ENCODE assay signal across 28 cellular contexts in the genomic region with DNA sequence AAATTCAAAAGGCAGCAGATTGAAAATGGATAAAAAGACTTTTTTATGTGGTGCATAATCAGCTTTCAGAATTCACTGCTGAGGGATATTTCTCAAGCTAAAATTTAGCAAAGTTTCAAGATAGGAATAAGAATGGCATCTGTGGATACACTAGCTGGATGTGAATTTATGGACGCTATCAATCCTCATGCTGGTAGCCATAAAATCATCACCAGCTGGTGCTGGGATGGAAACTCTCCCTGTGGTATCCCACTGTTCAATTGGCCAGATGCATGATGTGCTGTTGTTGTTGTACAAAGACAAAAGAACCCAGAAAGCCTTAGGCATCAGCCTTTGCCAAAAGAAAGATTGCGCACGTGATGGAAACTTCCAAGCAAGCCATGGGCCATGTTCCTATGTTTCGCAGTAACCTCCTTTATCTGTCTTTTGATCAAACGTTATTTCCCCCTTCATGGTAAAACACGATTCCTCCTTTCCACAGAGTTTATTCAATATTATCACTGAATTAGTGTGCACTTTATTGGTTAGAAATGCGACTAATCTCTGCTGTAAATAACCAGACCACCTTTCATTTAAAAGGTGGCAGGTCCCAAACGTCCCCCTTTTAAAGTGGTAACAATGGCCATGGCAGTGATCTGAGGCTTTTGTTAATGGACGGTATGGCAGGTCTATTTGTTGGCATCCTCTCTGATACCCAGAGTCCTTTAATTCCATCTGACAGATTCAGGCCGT.
DNase-seq lines count a peak whose midpoint lies in the region; ATAC-seq and TF ChIP-seq lines count a peak whose summit lies in the region.
"Had no signal": no experiment of that assay in that cellular context is flagged by ENCODE, and none has a peak within 500 bp of the region (broad histone marks: within the 10 kb centered on the region; RNA-seq: fewer than 3 reads in every experiment).

No MANE protein-coding gene starts in this region.

- ATAC-seq in HG03378 (IDR thresholded peaks at IDR 0.05; ENCODE audit: unreplicated experiment) = no peak
- ATAC-seq: activated CD8-positive, alpha-beta memory T cell treated with anti-CD3 and anti-CD28 coated beads, Interleukin-2, amount 10 ng/mL, durations not matched to agents 7 days and 5 days; activated T-cell treated with anti-CD3 and anti-CD28 coated beads, Interleukin-2, amount 50 U/mL, for 72 hours; CD8-positive, alpha-beta T cell; SK-N-SH treated with all-trans-retinoic acid at 6 μM for 48 hours had no signal

- H3K36me3 ChIP-seq in uterus (no peaks in the 10 kb centered on the region), esophagus squamous epithelium (no peaks in the 10 kb centered on the region)
- H3K36me3 ChIP-seq: prostate gland, stomach, tibial nerve, WERI-Rb-1 had no signal

- no peaks in the 10 kb centered on the region for H3K27me3 ChIP-seq in uterus
- no peaks in the 10 kb centered on the region for H3K27me3 ChIP-seq in esophagus squamous epithelium
- H3K27me3 ChIP-seq: stomach, tibial nerve had no signal

- no peak overlapping the region for H3K4me3 ChIP-seq in uterus
- H3K4me3 ChIP-seq in esophagus squamous epithelium = no peak overlapping the region
- H3K4me3 ChIP-seq: lung, prostate gland, stomach, tibial nerve had no signal

- H3K27ac Mint-ChIP-seq in glutamatergic neuron (ENCODE audit: unreplicated experiment) (peak overlapping the region; percentile 65), HFFc6 (no peak overlapping the region)
- H3K27ac Mint-ChIP-seq: activated CD8-positive, alpha-beta memory T cell treated with anti-CD3 and anti-CD28 coated beads, Interleukin-2, amount 10 ng/mL, durations not matched to agents 7 days and 5 days; activated T-cell treated with anti-CD3 and anti-CD28 coated beads, Interleukin-2, amount 50 U/mL, for 72 hours; CD8-positive, alpha-beta T cell; T-helper 2 cell treated with Interferon-gamma antibody and Interleukin-4, amounts not matched to agents 5 μg/mL and 100 μg/mL, for 36 hours had no signal

- H3K4me1 ChIP-seq in uterus = no peaks in the 10 kb centered on the region
- no peaks in the 10 kb centered on the region for H3K4me1 ChIP-seq in esophagus squamous epithelium
- H3K4me1 ChIP-seq: prostate gland, tibial nerve had no signal

- H3K27me3 Mint-ChIP-seq in glutamatergic neuron (ENCODE audit: unreplicated experiment) (no peaks in the 10 kb centered on the region), HFFc6 (ENCODE audit: insufficient read depth) (no peaks in the 10 kb centered on the region; the same call in 1 of the 2 replicates)
- H3K27me3 Mint-ChIP-seq: activated CD8-positive, alpha-beta memory T cell treated with anti-CD3 and anti-CD28 coated beads, Interleukin-2, amount 10 ng/mL, durations not matched to agents 7 days and 5 days had no signal

- TF ChIP-seq CTCF in glutamatergic neuron (IDR thresholded peaks at IDR 0.05; ENCODE audit: partially characterized antibody, unreplicated experiment) = no peak
- TF ChIP-seq CTCF in uterus (IDR thresholded peaks at IDR 0.05) = no peak
- TF ChIP-seq CTCF in esophagus squamous epithelium (IDR thresholded peaks at IDR 0.05) = no peak
- no peak for TF ChIP-seq CTCF in HFFc6 (IDR thresholded peaks at IDR 0.05)

- H3K27ac ChIP-seq in uterus = peak overlapping the region; percentile 21 to 33
- no peak overlapping the region for H3K27ac ChIP-seq in esophagus squamous epithelium
- H3K27ac ChIP-seq: KMS-11, prostate gland, RWPE1, stomach, tibial nerve, WERI-Rb-1 had no signal

- TF ChIP-seq POLR2A in uterus (IDR thresholded peaks at IDR 0.05) (no peak), esophagus squamous epithelium (IDR thresholded peaks at IDR 0.05) (no peak)

- H3K9me3 ChIP-seq in uterus (no peaks in the 10 kb centered on the region), esophagus squamous epithelium (no peaks in the 10 kb centered on the region)
- H3K9me3 ChIP-seq: prostate gland, stomach had no signal

- WGBS in esophagus squamous epithelium, 2 donors = 66 to 68% methylated on average over 10 of the region's 10 CpGs

- H3K4me1 Mint-ChIP-seq in glutamatergic neuron (ENCODE audit: low read depth, unreplicated experiment) (peaks cover 17% of the 10 kb centered on the region), HFFc6 (ENCODE audit: low read depth) (peaks cover 12% of the 10 kb centered on the region; the same call in 1 of the 2 replicates)
- H3K4me1 Mint-ChIP-seq: activated CD8-positive, alpha-beta memory T cell treated with anti-CD3 and anti-CD28 coated beads, Interleukin-2, amount 10 ng/mL, durations not matched to agents 7 days and 5 days had no signal

- H3K36me3 Mint-ChIP-seq in glutamatergic neuron (ENCODE audit: unreplicated experiment) (no peaks in the 10 kb centered on the region), HFFc6 (ENCODE audit: low read depth) (no peaks in the 10 kb centered on the region; the same call in 1 of the 2 replicates)
- H3K36me3 Mint-ChIP-seq: activated CD8-positive, alpha-beta memory T cell treated with anti-CD3 and anti-CD28 coated beads, Interleukin-2, amount 10 ng/mL, durations not matched to agents 7 days and 5 days; CD8-positive, alpha-beta T cell had no signal

- H3K9me3 Mint-ChIP-seq in glutamatergic neuron (ENCODE audit: unreplicated experiment) = peaks cover 5% of the 10 kb centered on the region
- H3K9me3 Mint-ChIP-seq in HFFc6 = no peaks in the 10 kb centered on the region
- H3K9me3 Mint-ChIP-seq: T-helper 2 cell treated with Interferon-gamma antibody and Interleukin-4, amounts not matched to agents 5 μg/mL and 100 μg/mL, for 36 hours had no signal

- intact Hi-C loops in uterus (cut with DNase I; ENCODE audit: low total_unique reads) = no loop called here
- intact Hi-C loops in esophagus squamous epithelium (cut with DNase I) = no loop called here

- H3K4me3 Mint-ChIP-seq in glutamatergic neuron (ENCODE audit: unreplicated experiment) (no peak overlapping the region), HFFc6 (no peak overlapping the region)
- H3K4me3 Mint-ChIP-seq: activated CD8-positive, alpha-beta memory T cell treated with anti-CD3 and anti-CD28 coated beads, Interleukin-2, amount 10 ng/mL, durations not matched to agents 7 days and 5 days; activated T-cell treated with anti-CD3 and anti-CD28 coated beads, Interleukin-2, amount 50 U/mL, for 72 hours; CD8-positive, alpha-beta T cell; T-helper 2 cell treated with Interferon-gamma antibody and Interleukin-4, amounts not matched to agents 5 μg/mL and 100 μg/mL, for 36 hours had no signal

- peak; percentile 11 for DNase-seq in NCI-H2171 treated with DMSO at 0.1 percent for 48 hours (lab: John Stamatoyannopoulos, UW)
- DNase-seq in NCI-H2171 (lab: John Stamatoyannopoulos, UW) = no peak
- peak; percentile 96 for DNase-seq in NCI-H69 (lab: John Stamatoyannopoulos, UW)
- no peak for DNase-seq in glutamatergic neuron
- peak in 1 of 2 donors; percentile 27 for DNase-seq in uterus
- no peak for DNase-seq in esophagus squamous epithelium (lab: John Stamatoyannopoulos, UW)
- DNase-seq in HFFc6 = no peak
- DNase-seq: activated CD4-positive, alpha-beta T cell treated with anti-CD3 and anti-CD28 coated beads, Interleukin-2, amount 50 U/mL, for 1 hour; activated CD8-positive, alpha-beta memory T cell treated with anti-CD3 and anti-CD28 coated beads, Interleukin-2, amount 10 ng/mL, durations not matched to agents 7 days and 5 days; activated naive CD4-positive, alpha-beta T cell treated with Interleukin-2 at 50 U/mL for 16 hours; activated T-cell treated with anti-CD3 and anti-CD28 coated beads, Interleukin-2, amount 50 U/mL, for 72 hours; AML-193; amygdala; CD8-positive, alpha-beta T cell; cortex of kidney; GF-D8; NCI-H187; NCI-H510A treated with DMSO at 0.1 percent for 48 hours; stomach had no signal

Comparison
In these comparisons a context has a peak if more than half of its experiments do, and no peak if none do; other contexts are left out.
1. DNase-seq: peak in NCI-H2171 treated with DMSO at 0.1 percent for 48 hours (single experiment) and NCI-H69 (single experiment); none in NCI-H2171 (single experiment), glutamatergic neuron (single experiment), esophagus squamous epithelium (single experiment) and HFFc6 (single experiment).
2. H3K27ac ChIP-seq: peak in uterus (2 of 2); none in esophagus squamous epithelium (0 of 4).